10 cellular contexts compared by ENCODE assay signal in the genomic region with DNA sequence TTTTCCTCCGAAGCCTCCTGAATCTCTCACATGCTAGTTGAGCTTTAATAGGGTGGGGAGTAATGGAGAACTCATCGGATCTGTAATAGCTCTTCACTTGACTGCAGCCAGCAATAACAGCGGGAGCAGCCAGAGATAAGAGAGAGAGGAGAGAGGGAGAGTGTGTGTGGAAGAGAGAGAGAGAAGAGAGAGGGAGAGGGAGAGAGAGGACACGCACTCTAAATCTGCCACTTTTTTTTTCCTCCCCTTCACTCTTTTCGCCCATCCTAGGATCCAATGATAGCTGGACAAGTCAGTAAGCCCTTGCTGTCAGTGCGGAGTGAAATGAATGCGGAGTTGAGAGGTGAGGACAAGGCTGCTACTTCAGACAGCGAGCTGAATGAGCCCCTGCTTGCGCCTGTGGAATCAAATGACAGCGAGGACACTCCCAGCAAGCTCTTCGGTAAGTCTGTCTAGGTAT.
DNase-seq lines count a peak whose midpoint lies in the region; ATAC-seq and TF ChIP-seq lines count a peak whose summit lies in the region.
"Had no signal": no experiment of that assay in that cellular context is flagged by ENCODE, and none has a peak within 500 bp of the region (broad histone marks: within the 10 kb centered on the region; RNA-seq: fewer than 3 reads in every experiment).

No MANE protein-coding gene starts in this region.

- H3K79me2 ChIP-seq in neural progenitor cell (ENCODE audit: low read depth): no peaks in the 10 kb centered on the region

- DNase-seq in DMS79 (lab: John Stamatoyannopoulos, UW): peak; percentile 79
- DNase-seq in NCI-H2171 treated with DMSO at 0.1 percent for 48 hours (lab: John Stamatoyannopoulos, UW): peak; percentile 97
- peak; percentile 2 for DNase-seq in fibroblast of the aortic adventitia (ENCODE audit: low read depth)
- DNase-seq in neural progenitor cell (ENCODE audit: low spot score): peak; percentile 77
- DNase-seq in activated naive CD4-positive, alpha-beta T cell treated with anti-CD3 and anti-CD28 coated beads for 36 hours: no peak
- DNase-seq in stimulated activated CD4-positive, alpha-beta T cell treated with anti-CD3 and anti-CD28 coated beads, Interleukin-15, amount 100 ng/mL, for 24 hours: no peak
- DNase-seq: activated CD4-positive, alpha-beta T cell treated with anti-CD3 and anti-CD28 coated beads for 36 hours; NK-92 treated with Interleukin-12 subunit alpha and Interleukin-12 subunit beta, amount 100 ng/mL, for 24 hours had no signal

- no peaks in the 10 kb centered on the region for H4K20me1 ChIP-seq in neural progenitor cell (ENCODE audit: low read depth)

- no peak for ATAC-seq in GM18519 (IDR thresholded peaks at IDR 0.05; ENCODE audit: low FRiP score, unreplicated experiment)
- ATAC-seq in activated T-helper 17 cell treated with anti-CD3 and anti-CD28 coated beads, Interleukin-2, amount 50 U/mL, for 72 hours (replicated peaks): no peak
- ATAC-seq: activated CD4-positive, alpha-beta T cell treated with anti-CD3 and anti-CD28 coated beads for 36 hours had no signal

- TF ChIP-seq CTCF in fibroblast of the aortic adventitia (IDR thresholded peaks at IDR 0.05; ENCODE audit: insufficient read depth, low read length): no peak
- no peak for TF ChIP-seq CTCF in neural progenitor cell (IDR thresholded peaks at IDR 0.05)

- H3K4me3 ChIP-seq in fibroblast of the aortic adventitia (ENCODE audit: low read depth, low read length) (no peak overlapping the region), neural progenitor cell (peak overlapping the region; percentile 34)

- peaks cover 72% of the 10 kb centered on the region for H3K4me1 ChIP-seq in neural progenitor cell

- H3K9me3 ChIP-seq in neural progenitor cell (ENCODE audit: low read depth): no peaks in the 10 kb centered on the region

- peaks cover 47% of the 10 kb centered on the region for H3F3A ChIP-seq in neural progenitor cell (ENCODE audit: low read depth)

- CTCF ChIA-PET in activated naive CD4-positive, alpha-beta T cell treated with anti-CD3 and anti-CD28 coated beads for 36 hours (lab: Charles Lee): no interaction called here

- no peaks in the 10 kb centered on the region for H3K36me3 Mint-ChIP-seq in neural progenitor cell
- no peaks in the 10 kb centered on the region for H3K36me3 Mint-ChIP-seq in activated naive CD4-positive, alpha-beta T cell treated with anti-CD3 and anti-CD28 coated beads for 36 hours (ENCODE audit: low read depth)
- H3K36me3 Mint-ChIP-seq in activated T-helper 17 cell treated with anti-CD3 and anti-CD28 coated beads, Interleukin-2, amount 50 U/mL, for 72 hours (ENCODE audit: low read depth): no peaks in the 10 kb centered on the region

- peak overlapping the region; percentile 48 for H2AFZ ChIP-seq in neural progenitor cell (replicated peaks)

- no peaks in the 10 kb centered on the region for H3K27me3 Mint-ChIP-seq in neural progenitor cell (ENCODE audit: insufficient read depth, low read depth)
- H3K27me3 Mint-ChIP-seq in activated naive CD4-positive, alpha-beta T cell treated with anti-CD3 and anti-CD28 coated beads for 36 hours (ENCODE audit: low read depth): peaks cover 22% of the 10 kb centered on the region
- peaks cover 11% of the 10 kb centered on the region for H3K27me3 Mint-ChIP-seq in activated T-helper 17 cell treated with anti-CD3 and anti-CD28 coated beads, Interleukin-2, amount 50 U/mL, for 72 hours

- H3K27me3 ChIP-seq in neural progenitor cell: no peaks in the 10 kb centered on the region

- peak overlapping the region; percentile 13 for H3K27ac Mint-ChIP-seq in neural progenitor cell
- H3K27ac Mint-ChIP-seq in activated naive CD4-positive, alpha-beta T cell treated with anti-CD3 and anti-CD28 coated beads for 36 hours: no peak overlapping the region
- H3K27ac Mint-ChIP-seq in activated T-helper 17 cell treated with anti-CD3 and anti-CD28 coated beads, Interleukin-2, amount 50 U/mL, for 72 hours: no peak overlapping the region
- H3K27ac Mint-ChIP-seq: activated CD4-positive, alpha-beta T cell treated with anti-CD3 and anti-CD28 coated beads for 36 hours had no signal

- H3K9me3 Mint-ChIP-seq in neural progenitor cell: no peaks in the 10 kb centered on the region
- H3K9me3 Mint-ChIP-seq in activated naive CD4-positive, alpha-beta T cell treated with anti-CD3 and anti-CD28 coated beads for 36 hours: no peaks in the 10 kb centered on the region
- H3K9me3 Mint-ChIP-seq in activated T-helper 17 cell treated with anti-CD3 and anti-CD28 coated beads, Interleukin-2, amount 50 U/mL, for 72 hours: no peaks in the 10 kb centered on the region

- H3K9ac ChIP-seq in neural progenitor cell: no peak overlapping the region

- peaks cover 76% of the 10 kb centered on the region for H3K4me1 Mint-ChIP-seq in neural progenitor cell
- H3K4me1 Mint-ChIP-seq in activated naive CD4-positive, alpha-beta T cell treated with anti-CD3 and anti-CD28 coated beads for 36 hours (ENCODE audit: low read depth): no peaks in the 10 kb centered on the region
- H3K4me1 Mint-ChIP-seq in activated T-helper 17 cell treated with anti-CD3 and anti-CD28 coated beads, Interleukin-2, amount 50 U/mL, for 72 hours: no peaks in the 10 kb centered on the region
- H3K4me1 Mint-ChIP-seq: activated CD4-positive, alpha-beta T cell treated with anti-CD3 and anti-CD28 coated beads for 36 hours had no signal

- H3K36me3 ChIP-seq in neural progenitor cell: no peaks in the 10 kb centered on the region

- peak overlapping the region; percentile 71 for H3K4me2 ChIP-seq in neural progenitor cell

- H3K4me3 Mint-ChIP-seq in neural progenitor cell: peak overlapping the region; percentile 75
- no peak overlapping the region for H3K4me3 Mint-ChIP-seq in activated naive CD4-positive, alpha-beta T cell treated with anti-CD3 and anti-CD28 coated beads for 36 hours
- no peak overlapping the region for H3K4me3 Mint-ChIP-seq in activated T-helper 17 cell treated with anti-CD3 and anti-CD28 coated beads, Interleukin-2, amount 50 U/mL, for 72 hours
- H3K4me3 Mint-ChIP-seq: activated CD4-positive, alpha-beta T cell treated with anti-CD3 and anti-CD28 coated beads for 36 hours had no signal

- intact Hi-C loops in activated naive CD4-positive, alpha-beta T cell treated with anti-CD3 and anti-CD28 coated beads for 36 hours (cut with micrococcal nuclease): no loop called here

- no peak overlapping the region for H3K27ac ChIP-seq in neural progenitor cell

Comparison
In these comparisons a context has a peak if more than half of its experiments do, and no peak if none do; other contexts are left out.
1. DNase-seq: peak in DMS79 (single experiment), NCI-H2171 treated with DMSO at 0.1 percent for 48 hours (single experiment), fibroblast of the aortic adventitia (single experiment) and neural progenitor cell (single experiment); none in activated naive CD4-positive, alpha-beta T cell treated with anti-CD3 and anti-CD28 coated beads for 36 hours (single experiment) and stimulated activated CD4-positive, alpha-beta T cell treated with anti-CD3 and anti-CD28 coated beads, Interleukin-15, amount 100 ng/mL, for 24 hours (single experiment).